Comparison of ENCODE assay signal across 1 cellular context in the genomic region with DNA sequence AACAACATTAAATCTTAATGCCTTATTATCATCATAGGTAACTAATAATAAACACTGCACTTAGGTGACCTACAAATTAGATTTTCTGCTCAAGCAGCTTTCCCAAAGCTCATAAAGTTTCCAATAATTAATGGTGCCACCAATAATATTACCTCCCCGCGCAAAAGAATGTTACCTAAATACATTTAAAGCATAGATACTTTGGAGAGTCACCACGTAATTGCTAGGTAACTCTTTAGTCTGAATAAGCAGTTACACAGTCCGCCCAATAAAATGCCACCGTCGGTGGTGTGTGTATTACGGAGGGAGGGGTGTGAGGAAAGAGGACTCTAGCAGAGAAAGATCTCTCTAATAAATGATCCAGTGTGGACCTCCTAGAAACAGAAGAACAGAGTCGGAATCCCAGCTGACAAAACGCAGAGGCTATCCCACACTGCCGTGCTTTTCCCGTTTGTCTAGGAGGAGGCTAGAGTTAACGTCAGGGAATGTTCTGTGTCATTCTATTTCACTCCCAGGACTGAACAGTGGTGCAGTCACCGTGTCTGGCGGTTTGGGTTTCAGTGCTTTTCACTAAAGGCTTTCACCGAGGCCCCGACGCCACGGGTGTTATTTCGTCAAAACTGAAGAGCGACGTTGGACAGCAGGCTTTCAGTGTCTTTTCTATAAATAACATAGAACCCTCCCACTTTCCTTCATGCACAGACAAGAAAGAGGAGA.
A peak's percentile ranks its signal among the peaks of the same experiment; 100 is the strongest.
TF ChIP-seq lines count a peak whose summit lies in the region.

No MANE protein-coding gene starts in this region.

TF ChIP-seq in A549, 52 proteins besides CTCF, POLR2A, EP300 and RAD21 (continued from another document):
- TF ChIP-seq, protein P1, sequence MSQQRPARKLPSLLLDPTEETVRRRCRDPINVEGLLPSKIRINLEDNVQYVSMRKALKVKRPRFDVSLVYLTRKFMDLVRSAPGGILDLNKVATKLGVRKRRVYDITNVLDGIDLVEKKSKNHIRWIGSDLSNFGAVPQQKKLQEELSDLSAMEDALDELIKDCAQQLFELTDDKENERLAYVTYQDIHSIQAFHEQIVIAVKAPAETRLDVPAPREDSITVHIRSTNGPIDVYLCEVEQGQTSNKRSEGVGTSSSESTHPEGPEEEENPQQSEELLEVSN (IDR thresholded peaks at IDR 0.05; ENCODE audit: borderline replicate concordance, low read depth), result peak; percentile 51; the same call in 1 of the 2 replicates
